In genomic region chr12:68924546-68924945, GRCh38 we compare ENCODE assay signal across 2 cellular contexts.
TF ChIP-seq lines count a peak whose summit lies in the region.

No MANE protein-coding gene starts in this region.

TF ChIP-seq in HepG2, 621 proteins besides CTCF, POLR2A, EP300 and RAD21:
- TF ChIP-seq GABPB1 (CRISPR knock-in tag; IDR thresholded peaks at IDR 0.05) (no peak), ZNF546 (CRISPR knock-in tag; conservative IDR thresholded peaks at IDR 0.05) (no peak), ZNF543 (CRISPR knock-in tag; IDR thresholded peaks at IDR 0.05) (no peak), TRAFD1 (CRISPR knock-in tag; IDR thresholded peaks at IDR 0.05; ENCODE audit: borderline replicate concordance) (no peak), ZNF431 (CRISPR knock-in tag; IDR thresholded peaks at IDR 0.05; ENCODE audit: borderline replicate concordance, low read depth) (no peak), KLF12 (CRISPR knock-in tag; IDR thresholded peaks at IDR 0.05; ENCODE audit: borderline replicate concordance) (no peak), ZNF740 (CRISPR knock-in tag; IDR thresholded peaks at IDR 0.05) (no peak), TRIM24 (CRISPR knock-in tag; IDR thresholded peaks at IDR 0.05) (no peak), HNF1B (CRISPR knock-in tag; IDR thresholded peaks at IDR 0.05) (no peak), ZNF362 (CRISPR knock-in tag; IDR thresholded peaks at IDR 0.05; ENCODE audit: borderline replicate concordance) (no peak), TRIM22 (IDR thresholded peaks at IDR 0.05) (no peak), ZFP62 (CRISPR knock-in tag; IDR thresholded peaks at IDR 0.05) (no peak)

TF ChIP-seq in K562, 482 proteins besides CTCF, POLR2A, EP300 and RAD21:
- TF ChIP-seq PHB (CRISPR knock-in tag; IDR thresholded peaks at IDR 0.05) (no peak), BCOR (IDR thresholded peaks at IDR 0.05) (no peak), SUPT5H (IDR thresholded peaks at IDR 0.05) (no peak), EGR1 (conservative IDR thresholded peaks at IDR 0.05) (no peak), KLF16 (IDR thresholded peaks at IDR 0.05) (no peak), ZNF146 (CRISPR knock-in tag; IDR thresholded peaks at IDR 0.05; ENCODE audit: unreplicated experiment) (no peak), SNRNP70 (optimal IDR thresholded peaks at IDR 0.05; ENCODE audit: low read depth, low read length) (no peak), MEF2A (IDR thresholded peaks at IDR 0.05; ENCODE audit: control insufficient read depth, low read depth, low read length) (no peak), ELF4 (CRISPR knock-in tag; IDR thresholded peaks at IDR 0.05) (no peak)
TF ChIP-seq in K562: peak in this region for 0.
